ENCODE assay signal across 9 cellular contexts in the genomic region with DNA sequence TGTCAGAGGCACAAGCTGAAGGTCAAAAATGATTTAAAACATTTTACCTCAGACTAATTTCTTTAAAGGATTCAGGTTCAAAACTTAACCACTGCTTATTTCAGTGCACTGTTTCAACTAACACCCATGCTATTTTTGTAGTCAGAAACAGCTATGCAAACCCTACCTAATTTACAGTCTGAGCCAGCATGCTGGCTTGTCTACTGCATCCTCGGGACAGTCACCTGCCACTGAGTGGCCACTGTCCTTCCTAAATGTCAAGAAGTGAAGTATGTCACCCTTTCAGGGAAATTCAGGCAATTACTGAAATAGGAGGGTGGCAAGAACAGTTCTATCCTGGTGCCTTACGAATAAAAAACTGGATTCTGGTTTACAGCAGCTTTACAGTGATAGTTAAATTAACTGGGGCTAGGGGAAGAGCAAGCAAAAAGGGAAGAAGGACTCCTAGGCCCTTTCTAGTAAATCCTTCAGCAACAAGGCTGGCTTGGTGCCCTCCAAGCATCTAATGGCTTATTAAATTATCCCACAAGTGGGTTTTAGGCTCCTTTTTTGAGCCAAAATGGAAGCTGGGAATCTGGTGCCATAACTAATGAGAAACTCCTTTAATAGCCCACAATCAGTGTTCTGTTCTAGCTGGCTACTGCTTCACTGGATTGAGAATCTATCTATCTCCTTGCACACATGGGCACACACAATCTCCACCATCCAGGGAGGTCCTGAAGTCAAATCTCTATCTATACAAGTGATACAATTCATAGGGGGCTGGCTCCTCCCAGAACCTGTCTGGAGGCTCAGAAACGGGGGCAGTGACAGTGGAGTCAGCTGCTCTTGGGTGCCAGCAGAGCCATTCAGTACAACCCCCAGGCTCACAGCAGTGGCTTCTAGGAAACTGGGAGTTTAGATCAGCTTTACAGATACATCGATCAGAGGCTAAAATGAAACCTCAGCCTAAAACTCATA. TPM values are rescaled to one million over a fixed set of nuclear protein-coding genes. Genes with fewer than 3 reads are reported as not detected.
DNase-seq lines count a peak whose midpoint lies in the region; ATAC-seq and TF ChIP-seq lines count a peak whose summit lies in the region.
"Had no signal": no experiment of that assay in that cellular context is flagged by ENCODE, and none has a peak within 500 bp of the region (broad histone marks: within the 10 kb centered on the region; RNA-seq: fewer than 3 reads in every experiment).

No MANE protein-coding gene starts in this region.

- CTCF ChIA-PET in CD4-positive, alpha-beta memory T cell (lab: Charles Lee; ENCODE audit: partially characterized antibody) = interaction anchor here (4.6 to 22.4 kb wide), 5 partner anchors 6 to 46 kb away, joined by 36 to 1282 read pairs (median 66); partner anchors contain the start of gene SH2B3

- peaks cover 0 to 2% (median 0%) of the 10 kb centered on the region in 8 donors for H3K9me3 Mint-ChIP-seq in CD4-positive, alpha-beta memory T cell
- H3K9me3 Mint-ChIP-seq in nephron progenitor cell = no peaks in the 10 kb centered on the region

- peak overlapping the region in 2 of 8 donors; percentile 1 to 52 for H3K4me3 Mint-ChIP-seq in CD4-positive, alpha-beta memory T cell
- H3K4me3 Mint-ChIP-seq in nephron progenitor cell = no peak overlapping the region

- DNase-seq in CD4-positive, alpha-beta memory T cell = no peak
- DNase-seq in OCI-M1 (lab: John Stamatoyannopoulos, UW) (peak; percentile 83), coronary artery (ENCODE audit: low spot score) (peak; percentile 22), nephron progenitor cell (no peak), NCI-H774 (lab: John Stamatoyannopoulos, UW) (no peak)
- DNase-seq: NCI-H1092 treated with DMSO at 0.1 percent for 48 hours had no signal

- peaks cover 57% of the 10 kb centered on the region for H3K4me1 ChIP-seq in CD4-positive, alpha-beta memory T cell (ENCODE audit: insufficient read depth, low read length)

- H3K4me3 ChIP-seq in CD4-positive, alpha-beta memory T cell (ENCODE audit: low read length in 2 of 2) = no peak overlapping the region
- H3K4me3 ChIP-seq in coronary artery = no peak overlapping the region

- H3K27me3 ChIP-seq in CD4-positive, alpha-beta memory T cell (ENCODE audit: insufficient read depth, low read length) = no peaks in the 10 kb centered on the region

- intact Hi-C loops in CD4-positive, alpha-beta memory T cell (cut with micrococcal nuclease) = no loop called here

- H3K27ac ChIP-seq in CD4-positive, alpha-beta memory T cell (ENCODE audit: low read depth, low read length) = peak overlapping the region; percentile 19
- H3K27ac ChIP-seq in coronary artery = peak overlapping the region in 1 of 2 donors; percentile 12

- H3K27ac Mint-ChIP-seq in CD4-positive, alpha-beta memory T cell = peak overlapping the region; percentile 4 to 90 (median 83)
- peak overlapping the region; percentile 96 for H3K27ac Mint-ChIP-seq in nephron progenitor cell

- H3K9me3 ChIP-seq in CD4-positive, alpha-beta memory T cell (ENCODE audit: control insufficient read depth in 1 of 2, low read length in 2 of 2) = no peaks in the 10 kb centered on the region

- POLR2A ChIA-PET in CD4-positive, alpha-beta memory T cell (lab: Charles Lee; ENCODE audit: partially characterized antibody) = interaction anchor here (1.8 to 27.1 kb wide), 4 partner anchors 15 to 43 kb away, joined by 10 to 683 read pairs (median 103); partner anchors contain the start of gene SH2B3

- peaks cover 32 to 65% of the 10 kb centered on the region in 2 donors for H3K36me3 Mint-ChIP-seq in CD4-positive, alpha-beta memory T cell
- peaks cover 45% of the 10 kb centered on the region for H3K36me3 Mint-ChIP-seq in nephron progenitor cell (ENCODE audit: low read depth)

- ATAC-seq in HG03457 (IDR thresholded peaks at IDR 0.05; ENCODE audit: unreplicated experiment) (no peak), GM21360 (IDR thresholded peaks at IDR 0.05; ENCODE audit: unreplicated experiment) (no peak), GM21423 (IDR thresholded peaks at IDR 0.05; ENCODE audit: unreplicated experiment) (no peak)

- H3K27me3 Mint-ChIP-seq in CD4-positive, alpha-beta memory T cell = no peaks in the 10 kb centered on the region
- no peaks in the 10 kb centered on the region for H3K27me3 Mint-ChIP-seq in nephron progenitor cell (ENCODE audit: low read depth, poor library complexity)

- peaks cover 32 to 70% (median 57%) of the 10 kb centered on the region in 4 donors for H3K4me1 Mint-ChIP-seq in CD4-positive, alpha-beta memory T cell
- H3K4me1 Mint-ChIP-seq in nephron progenitor cell = peaks cover 48% of the 10 kb centered on the region

- TF ChIP-seq CTCF in coronary artery (IDR thresholded peaks at IDR 0.05) = no peak
- TF ChIP-seq CTCF in nephron progenitor cell (IDR thresholded peaks at IDR 0.05) = no peak

- peaks cover 62% of the 10 kb centered on the region for H3K36me3 ChIP-seq in CD4-positive, alpha-beta memory T cell (ENCODE audit: insufficient read depth, low read length)

RNA-seq across cellular contexts. Expression of gene SH2B3, which starts 43.4 kb away (rescaled TPM):
- 10 to 100 TPM; 25.3 to 28.2 TPM for total RNA-seq in CD4-positive, alpha-beta memory T cell
- polyA plus RNA-seq in CD4-positive, alpha-beta memory T cell = 10 to 100 TPM in 1 of 2 donors, 1 to 10 TPM in 1; 4.2 to 14.2 TPM

Comparison
In these comparisons a context has a peak if more than half of its experiments do, and no peak if none do; other contexts are left out.
1. DNase-seq: peak in OCI-M1 (single experiment) and coronary artery (single experiment); none in CD4-positive, alpha-beta memory T cell (0 of 5), nephron progenitor cell (single experiment) and NCI-H774 (single experiment).